Comparison of ENCODE assay signal across 34 cellular contexts in the genomic region with DNA sequence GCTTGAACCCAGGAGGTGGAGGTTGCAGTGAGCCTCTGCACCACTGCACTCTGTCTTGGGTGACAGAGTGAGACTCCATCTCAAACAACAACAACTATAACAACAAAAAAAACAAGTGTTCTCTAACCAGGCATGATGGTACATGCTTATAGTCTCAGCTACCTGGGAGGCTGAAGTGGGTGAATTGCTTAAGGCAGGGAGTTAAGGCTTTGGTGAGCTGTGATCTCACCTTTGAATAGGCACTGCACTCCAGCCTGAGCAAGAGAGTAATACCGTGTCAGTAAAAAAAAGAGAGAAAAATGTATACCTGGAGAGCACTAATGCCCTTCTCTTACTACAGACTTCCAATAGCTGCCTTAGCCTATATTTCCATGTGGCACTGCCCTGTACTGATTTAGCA.
"Had no signal": no experiment of that assay in that cellular context is flagged by ENCODE, and none has a peak within 500 bp of the region (broad histone marks: within the 10 kb centered on the region; RNA-seq: fewer than 3 reads in every experiment).

No MANE protein-coding gene starts in this region.

- ATAC-seq: activated CD4-positive, CD25-positive, alpha-beta regulatory T cell treated with anti-CD3 and anti-CD28 coated beads, Interleukin-2, amount 50 U/mL, for 24 hours; activated CD8-positive, alpha-beta memory T cell treated with anti-CD3 and anti-CD28 coated beads, Interleukin-2, amount 10 ng/mL, durations not matched to agents 7 days and 5 days; activated CD8-positive, alpha-beta T cell treated with anti-CD3 and anti-CD28 coated beads, Interleukin-2, amount 10 ng/mL, durations not matched to agents 7 days and 5 days; activated naive CD8-positive, alpha-beta T cell treated with anti-CD3 and anti-CD28 coated beads, Interleukin-2, amount 50 U/mL, for 24 hours; body of pancreas; T-helper 17 cell had no signal

- H3K4me3 Mint-ChIP-seq: activated B cell treated with CpG ODN at 0.5 μM for 24 hours; activated CD8-positive, alpha-beta memory T cell treated with anti-CD3 and anti-CD28 coated beads, Interleukin-2, amount 10 ng/mL, durations not matched to agents 7 days and 5 days; activated CD8-positive, alpha-beta T cell treated with anti-CD3 and anti-CD28 coated beads, Interleukin-2, amount 10 ng/mL, durations not matched to agents 7 days and 5 days; activated naive CD4-positive, alpha-beta T cell treated with anti-CD3 and anti-CD28 coated beads for 36 hours; activated naive CD4-positive, alpha-beta T cell treated with anti-CD3 and anti-CD28 coated beads, Interleukin-2, amount 50 U/mL, for 24 hours; activated naive CD8-positive, alpha-beta T cell treated with anti-CD3 and anti-CD28 coated beads for 36 hours; activated naive CD8-positive, alpha-beta T cell treated with anti-CD3 and anti-CD28 coated beads, Interleukin-2, amount 50 U/mL, for 24 hours; activated T-helper 1 cell treated with anti-CD3 and anti-CD28 coated beads, Interleukin-12 subunit alpha, Interleukin-12 subunit beta, Interleukin-2, Interleukin-4 antibody, amounts not matched to agents 30 ng/mL and 10 ng/mL and 1 ng/mL, durations not matched to agents 14 hours and 24 hours and 36 hours; T-helper 17 cell; T-helper 2 cell treated with Interferon-gamma antibody and Interleukin-4, amounts not matched to agents 5 μg/mL and 100 μg/mL, for 36 hours had no signal

- H3K27me3 ChIP-seq: body of pancreas, cardiac muscle cell, esophagus squamous epithelium had no signal

- H3K9me3 ChIP-seq: adrenal gland, body of pancreas, colonic mucosa, esophagus squamous epithelium had no signal

- H3K36me3 Mint-ChIP-seq: activated CD8-positive, alpha-beta memory T cell treated with anti-CD3 and anti-CD28 coated beads, Interleukin-2, amount 10 ng/mL, durations not matched to agents 7 days and 5 days; activated naive CD4-positive, alpha-beta T cell treated with anti-CD3 and anti-CD28 coated beads, Interleukin-2, amount 50 U/mL, for 24 hours; activated naive CD8-positive, alpha-beta T cell treated with anti-CD3 and anti-CD28 coated beads for 36 hours had no signal

- H3K27ac Mint-ChIP-seq: activated B cell treated with CpG ODN at 0.5 μM for 24 hours; activated CD8-positive, alpha-beta memory T cell treated with anti-CD3 and anti-CD28 coated beads, Interleukin-2, amount 10 ng/mL, durations not matched to agents 7 days and 5 days; activated CD8-positive, alpha-beta T cell treated with anti-CD3 and anti-CD28 coated beads, Interleukin-2, amount 10 ng/mL, durations not matched to agents 7 days and 5 days; activated naive CD4-positive, alpha-beta T cell treated with anti-CD3 and anti-CD28 coated beads for 36 hours; activated naive CD4-positive, alpha-beta T cell treated with anti-CD3 and anti-CD28 coated beads, Interleukin-2, amount 50 U/mL, for 24 hours; activated naive CD8-positive, alpha-beta T cell treated with anti-CD3 and anti-CD28 coated beads for 36 hours; activated naive CD8-positive, alpha-beta T cell treated with anti-CD3 and anti-CD28 coated beads, Interleukin-2, amount 50 U/mL, for 24 hours; activated T-helper 1 cell treated with anti-CD3 and anti-CD28 coated beads, Interleukin-12 subunit alpha, Interleukin-12 subunit beta, Interleukin-2, Interleukin-4 antibody, amounts not matched to agents 30 ng/mL and 10 ng/mL and 1 ng/mL, durations not matched to agents 14 hours and 24 hours and 36 hours; activated T-helper 2 cell treated with anti-CD3 and anti-CD28 coated beads, Interferon-gamma antibody, Interleukin-2, Interleukin-4, amounts not matched to agents 10 μg/mL and 5 μg/mL and 100 μg/mL, durations not matched to agents 14 hours and 24 hours and 36 hours; T-helper 17 cell; T-helper 2 cell treated with Interferon-gamma antibody and Interleukin-4, amounts not matched to agents 5 μg/mL and 100 μg/mL, for 36 hours had no signal

- DNase-seq: activated B cell treated with CpG ODN at 0.5 μM for 24 hours; activated CD4-positive, alpha-beta T cell treated with anti-CD3 and anti-CD28 coated beads for 48 hours; activated CD4-positive, alpha-beta T cell treated with anti-CD3 and anti-CD28 coated beads, Interleukin-2, amount 50 U/mL, for 1 hour; activated CD4-positive, alpha-beta T cell treated with anti-CD3 and anti-CD28 coated beads, Interleukin-2, amount 50 U/mL, for 48 hours; activated CD8-positive, alpha-beta memory T cell treated with anti-CD3 and anti-CD28 coated beads, Interleukin-2, amount 10 ng/mL, durations not matched to agents 7 days and 5 days; activated CD8-positive, alpha-beta memory T cell treated with anti-CD3 and anti-CD28 coated beads, Interleukin-2, amount 50 U/mL, for 4 hours; activated CD8-positive, alpha-beta T cell treated with anti-CD3 and anti-CD28 coated beads, Interleukin-2, amount 10 ng/mL, durations not matched to agents 7 days and 5 days; activated effector memory CD4-positive, alpha-beta T cell treated with anti-CD3 and anti-CD28 coated beads, Interleukin-2, amount 50 U/mL, for 16 hours; activated naive CD4-positive, alpha-beta T cell treated with anti-CD3 and anti-CD28 coated beads for 36 hours; activated naive CD8-positive, alpha-beta T cell treated with anti-CD3 and anti-CD28 coated beads for 36 hours; activated naive CD8-positive, alpha-beta T cell treated with anti-CD3 and anti-CD28 coated beads, Interleukin-2, amount 50 U/mL, for 24 hours; activated T-cell treated with anti-CD3 and anti-CD28 coated beads, Interleukin-2, amount 50 U/mL, for 1 hour; activated T-cell treated with anti-CD3 and anti-CD28 coated beads, Interleukin-2, amount 50 U/mL, for 48 hours; adrenal gland; amygdala; aorta; body of pancreas; central memory CD4-positive, alpha-beta T cell; cerebellar nuclear complex; colonic mucosa; effector CD8-positive, alpha-beta T cell; erythroblast; esophagus squamous epithelium; head of caudate nucleus; T-helper 1 cell; T-helper 17 cell; T1000; WERI-Rb-1 had no signal

- H3K9me3 Mint-ChIP-seq: activated B cell treated with CpG ODN at 0.5 μM for 24 hours; activated naive CD4-positive, alpha-beta T cell treated with anti-CD3 and anti-CD28 coated beads for 36 hours; activated naive CD4-positive, alpha-beta T cell treated with anti-CD3 and anti-CD28 coated beads, Interleukin-2, amount 50 U/mL, for 24 hours; activated naive CD8-positive, alpha-beta T cell treated with anti-CD3 and anti-CD28 coated beads for 36 hours; activated naive CD8-positive, alpha-beta T cell treated with anti-CD3 and anti-CD28 coated beads, Interleukin-2, amount 50 U/mL, for 24 hours; activated T-helper 1 cell treated with anti-CD3 and anti-CD28 coated beads, Interleukin-12 subunit alpha, Interleukin-12 subunit beta, Interleukin-2, Interleukin-4 antibody, amounts not matched to agents 30 ng/mL and 10 ng/mL and 1 ng/mL, durations not matched to agents 14 hours and 24 hours and 36 hours; activated T-helper 2 cell treated with anti-CD3 and anti-CD28 coated beads, Interferon-gamma antibody, Interleukin-2, Interleukin-4, amounts not matched to agents 10 μg/mL and 5 μg/mL and 100 μg/mL, durations not matched to agents 14 hours and 24 hours and 36 hours; T-helper 2 cell treated with Interferon-gamma antibody and Interleukin-4, amounts not matched to agents 5 μg/mL and 100 μg/mL, for 36 hours had no signal

- H3K27me3 Mint-ChIP-seq: activated B cell treated with CpG ODN at 0.5 μM for 24 hours; activated CD8-positive, alpha-beta memory T cell treated with anti-CD3 and anti-CD28 coated beads, Interleukin-2, amount 10 ng/mL, durations not matched to agents 7 days and 5 days; activated naive CD4-positive, alpha-beta T cell treated with anti-CD3 and anti-CD28 coated beads, Interleukin-2, amount 50 U/mL, for 24 hours; activated naive CD8-positive, alpha-beta T cell treated with anti-CD3 and anti-CD28 coated beads for 36 hours; activated naive CD8-positive, alpha-beta T cell treated with anti-CD3 and anti-CD28 coated beads, Interleukin-2, amount 50 U/mL, for 24 hours; T-helper 17 cell had no signal

- H3K4me1 ChIP-seq: adrenal gland, body of pancreas, colonic mucosa, esophagus squamous epithelium had no signal

- H3K4me3 ChIP-seq: adrenal gland, body of pancreas, cardiac muscle cell, colonic mucosa, esophagus squamous epithelium had no signal

- H3K4me1 Mint-ChIP-seq: activated B cell treated with CpG ODN at 0.5 μM for 24 hours; activated CD8-positive, alpha-beta memory T cell treated with anti-CD3 and anti-CD28 coated beads, Interleukin-2, amount 10 ng/mL, durations not matched to agents 7 days and 5 days; activated naive CD4-positive, alpha-beta T cell treated with anti-CD3 and anti-CD28 coated beads, Interleukin-2, amount 50 U/mL, for 24 hours; activated naive CD8-positive, alpha-beta T cell treated with anti-CD3 and anti-CD28 coated beads for 36 hours; activated naive CD8-positive, alpha-beta T cell treated with anti-CD3 and anti-CD28 coated beads, Interleukin-2, amount 50 U/mL, for 24 hours had no signal

- H3K36me3 ChIP-seq: adrenal gland, cardiac muscle cell, colonic mucosa, esophagus squamous epithelium, WERI-Rb-1 had no signal

- H3K27ac ChIP-seq: adrenal gland, body of pancreas, cardiac muscle cell, colonic mucosa, esophagus squamous epithelium, WERI-Rb-1 had no signal
